8 cellular contexts compared by ENCODE assay signal in genomic region chr13:99228737-99229691, GRCh38. TPM values are rescaled to one million over a fixed set of nuclear protein-coding genes. Genes with fewer than 3 reads are reported as not detected.
A peak's percentile ranks its signal among the peaks of the same experiment; 100 is the strongest.
DNase-seq lines count a peak whose midpoint lies in the region; ATAC-seq lines count a peak whose summit lies in the region.

No MANE protein-coding gene starts in this region.

- ATAC-seq in HG02759 (IDR thresholded peaks at IDR 0.05; ENCODE audit: unreplicated experiment): peak; percentile 90

- H3K9ac ChIP-seq in skeletal muscle satellite cell (ENCODE audit: low read depth, low read length): no peak overlapping the region

- H3K4me3 ChIP-seq in skeletal muscle satellite cell (ENCODE audit: low read length): no peak overlapping the region

- peak overlapping the region; percentile 13 for H3K4me3 Mint-ChIP-seq in dendritic cell treated with granulocyte-macrophage colony-stimulating factor and Interleukin-4, amounts not matched to agents 40 ng/mL and 50 ng/mL, for 4 days

- H3K27ac Mint-ChIP-seq in dendritic cell treated with granulocyte-macrophage colony-stimulating factor and Interleukin-4, amounts not matched to agents 40 ng/mL and 50 ng/mL, for 4 days: peak overlapping the region; percentile 35

- intact Hi-C loops in dendritic cell treated with granulocyte-macrophage colony-stimulating factor and Interleukin-4, amounts not matched to agents 40 ng/mL and 50 ng/mL, for 4 days (cut with micrococcal nuclease): no loop called here

- H3K4me1 Mint-ChIP-seq in dendritic cell treated with granulocyte-macrophage colony-stimulating factor and Interleukin-4, amounts not matched to agents 40 ng/mL and 50 ng/mL, for 4 days (ENCODE audit: low read depth): peaks cover 65% of the 10 kb centered on the region

- no peaks in the 10 kb centered on the region for H3K9me3 Mint-ChIP-seq in dendritic cell treated with granulocyte-macrophage colony-stimulating factor and Interleukin-4, amounts not matched to agents 40 ng/mL and 50 ng/mL, for 4 days

- no peaks in the 10 kb centered on the region for H3K9me3 ChIP-seq in skeletal muscle satellite cell (replicated peaks; ENCODE audit: low read length)

- no peaks in the 10 kb centered on the region for H3K27me3 Mint-ChIP-seq in dendritic cell treated with granulocyte-macrophage colony-stimulating factor and Interleukin-4, amounts not matched to agents 40 ng/mL and 50 ng/mL, for 4 days

- in situ Hi-C loops in G401 (cut with HindIII; ENCODE audit: low sequenced_read_pairs): no loop called here

- DNase-seq in activated CD8-positive, alpha-beta memory T cell treated with anti-CD3 and anti-CD28 coated beads for 24 hours: peak; percentile 72
- DNase-seq in activated CD8-positive, alpha-beta memory T cell treated with anti-CD3 and anti-CD28 coated beads, Interleukin-2, amount 50 U/mL, for 48 hours: no peak
- DNase-seq in NCI-H226 (peak; percentile 72), middle frontal gyrus (ENCODE audit: extremely low spot score, low spot score) (no peak), G401 (ENCODE audit: low spot score) (no peak)

- peak overlapping the region; percentile 10 for H3K4me2 ChIP-seq in skeletal muscle satellite cell (ENCODE audit: low read length)

- H3K27me3 ChIP-seq in skeletal muscle satellite cell (ENCODE audit: control insufficient read depth, insufficient read depth, low read length): no peaks in the 10 kb centered on the region

- H3K36me3 Mint-ChIP-seq in dendritic cell treated with granulocyte-macrophage colony-stimulating factor and Interleukin-4, amounts not matched to agents 40 ng/mL and 50 ng/mL, for 4 days (ENCODE audit: low read depth): peaks cover 20% of the 10 kb centered on the region

- H3K4me1 ChIP-seq in skeletal muscle satellite cell (ENCODE audit: control insufficient read depth, insufficient read depth, low read length): peaks cover 20% of the 10 kb centered on the region

- no peaks in the 10 kb centered on the region for H3K36me3 ChIP-seq in skeletal muscle satellite cell (ENCODE audit: insufficient read depth, low read length)

RNA-seq across cellular contexts. Expression of gene UBAC2, which starts 28.4 kb away (rescaled TPM):
- total RNA-seq in skeletal muscle satellite cell (2012; rRNA removed): 26.0 and 26.6 TPM in 2 replicates
- total RNA-seq in G401 (2014; rRNA removed; shearing (Covaris generic)): 71.1 and 96.0 TPM in 2 replicates

RNA-seq across cellular contexts. Expression of gene GPR18, which starts 29.2 kb away (rescaled TPM):
- not detected in 2 replicates for total RNA-seq in skeletal muscle satellite cell (2012; rRNA removed)
- not detected in 2 replicates for total RNA-seq in G401 (2014; rRNA removed; shearing (Covaris generic))

Comparison
In these comparisons a context has a peak if more than half of its experiments do, and no peak if none do; other contexts are left out.
1. DNase-seq: peak in activated CD8-positive, alpha-beta memory T cell treated with anti-CD3 and anti-CD28 coated beads for 24 hours (single experiment) and NCI-H226 (single experiment); none in activated CD8-positive, alpha-beta memory T cell treated with anti-CD3 and anti-CD28 coated beads, Interleukin-2, amount 50 U/mL, for 48 hours (single experiment), middle frontal gyrus (single experiment) and G401 (single experiment).